12 cellular contexts compared by ENCODE assay signal in genomic region chr12:117441751-117442150, GRCh38.
DNase-seq lines count a peak whose midpoint lies in the region; ATAC-seq and TF ChIP-seq lines count a peak whose summit lies in the region.
"Had no signal": no experiment of that assay in that cellular context is flagged by ENCODE, and none has a peak within 500 bp of the region (broad histone marks: within the 10 kb centered on the region; RNA-seq: fewer than 3 reads in every experiment).

No MANE protein-coding gene starts in this region.

- DNase-seq in SK-N-SH (no peak), SJCRH30 (peak; percentile 97), left cardiac atrium (peak; percentile 73), superior temporal gyrus (ENCODE audit: extremely low spot score) (peak; percentile 22), SIG-M5 (lab: John Stamatoyannopoulos, UW) (no peak), D341Med (ENCODE audit: low spot score) (no peak), transverse colon (no peak)
- DNase-seq: activated CD8-positive, alpha-beta memory T cell treated with anti-CD3 and anti-CD28 coated beads for 24 hours; lower lobe of right lung had no signal

- no peaks in the 10 kb centered on the region for H4K20me1 ChIP-seq in SK-N-SH (ENCODE audit: insufficient read depth)

- no peak overlapping the region for H3K4me2 ChIP-seq in SK-N-SH

- no peak overlapping the region for H2AFZ ChIP-seq in SK-N-SH (ENCODE audit: low read depth)

- no peaks in the 10 kb centered on the region for H3K27me3 ChIP-seq in SK-N-SH (ENCODE audit: insufficient read depth)
- no peaks in the 10 kb centered on the region for H3K27me3 ChIP-seq in SJCRH30
- H3K27me3 ChIP-seq in transverse colon, result no peaks in the 10 kb centered on the region

- TF ChIP-seq EP300 in SK-N-SH (IDR thresholded peaks at IDR 0.05; ENCODE audit: borderline replicate concordance in 1 of 2, low read depth in 1 of 2, low read length in 1 of 2) (no peak), transverse colon (IDR thresholded peaks at IDR 0.05; ENCODE audit: low read depth) (no peak)

- no peaks in the 10 kb centered on the region for H3F3A ChIP-seq in SK-N-SH (replicated peaks; ENCODE audit: insufficient read depth)

- TF ChIP-seq CTCF in SK-N-SH (IDR thresholded peaks at IDR 0.05) (no peak), transverse colon (IDR thresholded peaks at IDR 0.05) (no peak)

- in situ Hi-C loops in transverse colon (cut with MboI; ENCODE audit: low pct_ligation_motif_present in 1 of 4, low pct_unique_long_range_greater_than_20kb in 1 of 4, low sequenced_read_pairs in 3 of 4), result no loop called here

- no peak for TF ChIP-seq RAD21 in SK-N-SH (IDR thresholded peaks at IDR 0.05; ENCODE audit: low read length)

- intact Hi-C loops in left cardiac atrium (cut with DNase I), result no loop called here
- intact Hi-C loops in transverse colon (cut with DNase I; ENCODE audit: low total_unique reads), result no loop called here

- CTCF ChIA-PET in SK-N-SH (lab: Yijun Ruan, JAX), result interaction anchor here (0.7 to 6.8 kb wide), 8 partner anchors 11 to 416 kb away, joined by 3 to 53 read pairs (median 4); no protein-coding TSS in a partner anchor

- no peaks in the 10 kb centered on the region for H3K79me2 ChIP-seq in SK-N-SH (ENCODE audit: insufficient read depth)

- ATAC-seq in SK-N-SH treated with all-trans-retinoic acid at 6 μM for 48 hours (peak; percentile 25; the same call in 1 of the 3 replicates), left cardiac atrium (peak; percentile 79 to 88)
- ATAC-seq: stimulated activated effector memory CD8-positive, alpha-beta T cell treated with anti-CD3 and anti-CD28 coated beads, Interleukin-12 subunit alpha, Interleukin-12 subunit beta, amount 100 ng/mL, for 72 hours had no signal

- POLR2A ChIA-PET in SK-N-SH (lab: Yijun Ruan, JAX), result no interaction called here

- H3K9me3 ChIP-seq in SK-N-SH, result no peaks in the 10 kb centered on the region
- no peaks in the 10 kb centered on the region for H3K9me3 ChIP-seq in SJCRH30 (replicated peaks)
- H3K9me3 ChIP-seq in transverse colon, result no peaks in the 10 kb centered on the region
- H3K9me3 ChIP-seq: lower lobe of right lung had no signal

- H3K4me3 ChIP-seq in SK-N-SH (ENCODE audit: low read depth in 2 of 2, low read length in 1 of 2) (no peak overlapping the region), SJCRH30 (no peak overlapping the region), transverse colon (no peak overlapping the region)
- H3K4me3 ChIP-seq: lower lobe of right lung, SK-N-MC had no signal

- no peak for TF ChIP-seq POLR2A in transverse colon (IDR thresholded peaks at IDR 0.05)

- H3K36me3 ChIP-seq in SK-N-SH (replicated peaks in 1 of 2; ENCODE audit: control insufficient read depth in 1 of 2, insufficient read depth in 2 of 2, low read length in 1 of 2) (no peaks in the 10 kb centered on the region), SJCRH30 (peaks cover 35% of the 10 kb centered on the region), transverse colon (no peaks in the 10 kb centered on the region)
- H3K36me3 ChIP-seq: lower lobe of right lung had no signal

- no peaks in the 10 kb centered on the region for H3K9me2 ChIP-seq in SK-N-SH

- no peak overlapping the region for H3K9ac ChIP-seq in SK-N-SH

- peaks cover 0 to 40% of the 10 kb centered on the region in 2 experiments; a peak in 1 of 4 replicates for H3K4me1 ChIP-seq in SK-N-SH (ENCODE audit: control insufficient read depth in 1 of 2, insufficient read depth in 2 of 2, low read depth in 1 of 2, low read length in 1 of 2)
- peaks cover 68% of the 10 kb centered on the region for H3K4me1 ChIP-seq in SJCRH30
- no peaks in the 10 kb centered on the region for H3K4me1 ChIP-seq in transverse colon
- H3K4me1 ChIP-seq: lower lobe of right lung had no signal

- no peak overlapping the region; a peak in 1 of 4 replicates for H3K27ac ChIP-seq in SK-N-SH (ENCODE audit: low read depth in 2 of 2, low read length in 1 of 2)
- peak overlapping the region; percentile 75 for H3K27ac ChIP-seq in SJCRH30
- no peak overlapping the region for H3K27ac ChIP-seq in transverse colon
- H3K27ac ChIP-seq: lower lobe of right lung, SK-N-MC had no signal

- 17% methylated on average over 3 of the region's 4 CpGs for WGBS in SK-N-SH (ENCODE audit: low lambda C conversion rate)
- 62% methylated on average over 2 of the region's 4 CpGs; no CpG with 5 or more reads in 1 of the 2 donors for WGBS in transverse colon (ENCODE audit: low coverage in 1 of 2), 2 donors

TF ChIP-seq in SK-N-SH treated with all-trans-retinoic acid at 6 μM for 48 hours, 23 proteins besides CTCF, POLR2A, EP300 and RAD21 (continues in another document):
- TF ChIP-seq ZNF70 (CRISPR knock-in tag; IDR thresholded peaks at IDR 0.05) (no peak), RARB (CRISPR knock-in tag; IDR thresholded peaks at IDR 0.05) (no peak), PPARA (CRISPR knock-in tag; IDR thresholded peaks at IDR 0.05; ENCODE audit: borderline replicate concordance) (no peak), TOX (CRISPR knock-in tag; IDR thresholded peaks at IDR 0.05; ENCODE audit: borderline replicate concordance) (no peak), ZNF565 (CRISPR knock-in tag; conservative IDR thresholded peaks at IDR 0.05; ENCODE audit: low read depth) (no peak), BACH2 (CRISPR knock-in tag; IDR thresholded peaks at IDR 0.05; ENCODE audit: borderline replicate concordance) (no peak), CSRNP3 (CRISPR knock-in tag; IDR thresholded peaks at IDR 0.05) (no peak), ISL1 (CRISPR knock-in tag; IDR thresholded peaks at IDR 0.05) (no peak)

TF ChIP-seq in SK-N-SH, 30 proteins besides CTCF, POLR2A, EP300 and RAD21:
- no peak for TF ChIP-seq PBX3 (IDR thresholded peaks at IDR 0.05)
- no peak for TF ChIP-seq MEF2A (IDR thresholded peaks at IDR 0.05; ENCODE audit: borderline replicate concordance, low read depth)
- TF ChIP-seq ZBTB33 (IDR thresholded peaks at IDR 0.05; ENCODE audit: borderline replicate concordance, low read depth), result no peak
- no peak for TF ChIP-seq RCOR1 (IDR thresholded peaks at IDR 0.05; ENCODE audit: low read length)
- no peak for TF ChIP-seq GABPA (IDR thresholded peaks at IDR 0.05; ENCODE audit: low read depth)
- TF ChIP-seq TEAD4 (IDR thresholded peaks at IDR 0.05; ENCODE audit: borderline replicate concordance, insufficient read depth), result no peak
- TF ChIP-seq TCF12 (IDR thresholded peaks at IDR 0.05), result no peak
- no peak for TF ChIP-seq NRF1 (IDR thresholded peaks at IDR 0.05; ENCODE audit: low read depth, low read length)
- TF ChIP-seq USF2 (IDR thresholded peaks at IDR 0.05; ENCODE audit: borderline replicate concordance, low read depth, low read length), result no peak
- TF ChIP-seq RXRA (IDR thresholded peaks at IDR 0.05; ENCODE audit: borderline replicate concordance, low read depth), result no peak
- no peak for TF ChIP-seq NFIC (IDR thresholded peaks at IDR 0.05; ENCODE audit: borderline replicate concordance)

Comparison
In these comparisons a context has a peak if more than half of its experiments do, and no peak if none do; other contexts are left out.
1. DNase-seq: peak in SJCRH30 (2 of 2), left cardiac atrium (single experiment) and superior temporal gyrus (single experiment); none in SK-N-SH (single experiment), SIG-M5 (single experiment), D341Med (single experiment) and transverse colon (single experiment).